In genomic region chr12:6944381-6945186, GRCh38 we compare ENCODE assay signal across 8 cellular contexts. TPM values are rescaled to one million over a fixed set of nuclear protein-coding genes. Genes with fewer than 3 reads are reported as not detected.
DNase-seq lines count a peak whose midpoint lies in the region; ATAC-seq and TF ChIP-seq lines count a peak whose summit lies in the region.

No MANE protein-coding gene starts in this region.

- no peaks in the 10 kb centered on the region for H3K9me3 Mint-ChIP-seq in activated CD4-positive, alpha-beta T cell treated with anti-CD3 and anti-CD28 coated beads for 36 hours (ENCODE audit: low read depth)

- no peaks in the 10 kb centered on the region for H3K27me3 Mint-ChIP-seq in activated CD4-positive, alpha-beta T cell treated with anti-CD3 and anti-CD28 coated beads for 36 hours

- peaks cover 59% of the 10 kb centered on the region for H3K4me1 Mint-ChIP-seq in activated CD4-positive, alpha-beta T cell treated with anti-CD3 and anti-CD28 coated beads for 36 hours

- peaks cover 19% of the 10 kb centered on the region for H3K36me3 Mint-ChIP-seq in activated CD4-positive, alpha-beta T cell treated with anti-CD3 and anti-CD28 coated beads for 36 hours (ENCODE audit: low read depth)

- POLR2A ChIA-PET in activated CD4-positive, alpha-beta T cell treated with anti-CD3 and anti-CD28 coated beads for 36 hours (lab: Charles Lee) = interaction anchor here (0.7 to 5.3 kb wide), 33 partner anchors 8 to 410 kb away, joined by 3 to 142 read pairs (median 6); partner anchors contain the start of genes ATN1, C1RL, CDCA3 and COPS7A

- peak overlapping the region; percentile 88 for H3K4me3 ChIP-seq in AG10803 (ENCODE audit: low read length)

- H3K27ac Mint-ChIP-seq in activated CD4-positive, alpha-beta T cell treated with anti-CD3 and anti-CD28 coated beads for 36 hours = peak overlapping the region; percentile 97

- DNase-seq in AG10803 (ENCODE audit: low read depth) (peak; percentile 92), NCI-H460 (ENCODE audit: extremely low read depth, low read depth) (peak; percentile 88)
- peak; percentile 94 for DNase-seq in activated CD4-positive, alpha-beta T cell treated with anti-CD3 and anti-CD28 coated beads for 36 hours
- DNase-seq in stimulated activated CD4-positive, alpha-beta T cell treated with anti-CD3 and anti-CD28 coated beads, Interleukin-1b, Interleukin-23, amount 100 ng/mL, for 1 hour (ENCODE audit: low read depth in 2 of 2) = peak; percentile 63 to 71

- TF ChIP-seq CTCF in AG10803 (conservative IDR thresholded peaks at IDR 0.05; ENCODE audit: low read length) = peak; percentile 84

- peak; percentile 25 for ATAC-seq in GM19025 (IDR thresholded peaks at IDR 0.05; ENCODE audit: low read depth, unreplicated experiment)
- ATAC-seq in HG03432 (IDR thresholded peaks at IDR 0.05; ENCODE audit: unreplicated experiment) = peak; percentile 38
- ATAC-seq in activated CD4-positive, alpha-beta T cell treated with anti-CD3 and anti-CD28 coated beads for 36 hours = peak; percentile 54

- H3K4me3 Mint-ChIP-seq in activated CD4-positive, alpha-beta T cell treated with anti-CD3 and anti-CD28 coated beads for 36 hours = peak overlapping the region; percentile 81

- intact Hi-C loops in activated CD4-positive, alpha-beta T cell treated with anti-CD3 and anti-CD28 coated beads for 36 hours (cut with DNase I, micrococcal nuclease) = loop anchor here (1.0 to 5.0 kb wide), 12 partner anchors 17 to 337 kb away; partner anchors contain the start of genes C1R (in 2 of the 2), C1RL (in 2 of the 2), EMG1 (in 2 of the 2) and PHB2 (in 2 of the 2)

- no peaks in the 10 kb centered on the region for H3K27me3 ChIP-seq in layer of hippocampus (ENCODE audit: control insufficient read depth, insufficient read depth, low read length)

- CTCF ChIA-PET in activated CD4-positive, alpha-beta T cell treated with anti-CD3 and anti-CD28 coated beads for 36 hours (lab: Charles Lee) = interaction anchor here (0.6 to 11.3 kb wide), 20 partner anchors 9 to 890 kb away, joined by 3 to 237 read pairs (median 4); partner anchors contain the start of genes C1RL, CD4, LPCAT3 and SPSB2

- H3K27ac ChIP-seq in cingulate gyrus (ENCODE audit: low read depth, low read length) (peak overlapping the region; percentile 95), layer of hippocampus (ENCODE audit: low read depth, low read length) (peak overlapping the region; percentile 98)

RNA-seq across cellular contexts. Expression of gene C12orf57, which starts 0.8 kb away (rescaled TPM):
- total RNA-seq in NCI-H460 (2014; rRNA removed; shearing (Covaris generic)) = 127 and 130 TPM in 2 replicates
- 226 and 244 TPM in 2 replicates for polyA plus RNA-seq in NCI-H460 (2014; cell fraction: nucleus; rRNA removed)
- total RNA-seq in activated CD4-positive, alpha-beta T cell treated with anti-CD3 and anti-CD28 coated beads for 36 hours = 100 to 1,000 TPM; 189 to 208 TPM

RNA-seq across cellular contexts. Expression of gene RNU7-1, which starts 1.0 kb away (rescaled TPM):
- not detected in 2 replicates for total RNA-seq in NCI-H460 (2014; rRNA removed; shearing (Covaris generic))
- not detected in 2 replicates for polyA plus RNA-seq in NCI-H460 (2014; cell fraction: nucleus; rRNA removed)
- total RNA-seq in activated CD4-positive, alpha-beta T cell treated with anti-CD3 and anti-CD28 coated beads for 36 hours = not detected

RNA-seq across cellular contexts. Expression of gene PTPN6, which starts 6.6 kb away (rescaled TPM):
- 3.4 and 5.4 TPM in 2 replicates for total RNA-seq in NCI-H460 (2014; rRNA removed; shearing (Covaris generic))
- 13.1 and 13.4 TPM in 2 replicates for polyA plus RNA-seq in NCI-H460 (2014; cell fraction: nucleus; rRNA removed)
- 100 to 1,000 TPM; 335 to 483 TPM for total RNA-seq in activated CD4-positive, alpha-beta T cell treated with anti-CD3 and anti-CD28 coated beads for 36 hours

RNA-seq across cellular contexts. Expression of gene ATN1, which starts 16.8 kb away (rescaled TPM):
- 6.6 and 10.5 TPM in 2 replicates for total RNA-seq in NCI-H460 (2014; rRNA removed; shearing (Covaris generic))
- polyA plus RNA-seq in NCI-H460 (2014; cell fraction: nucleus; rRNA removed) = 10.7 and 20.4 TPM in 2 replicates
- 10 to 100 TPM; 32.2 to 32.4 TPM for total RNA-seq in activated CD4-positive, alpha-beta T cell treated with anti-CD3 and anti-CD28 coated beads for 36 hours

RNA-seq across cellular contexts. Expression of gene PHB2, which starts 25.9 kb away (rescaled TPM):
- total RNA-seq in NCI-H460 (2014; rRNA removed; shearing (Covaris generic)) = 277 and 299 TPM in 2 replicates
- polyA plus RNA-seq in NCI-H460 (2014; cell fraction: nucleus; rRNA removed) = 511 and 519 TPM in 2 replicates
- total RNA-seq in activated CD4-positive, alpha-beta T cell treated with anti-CD3 and anti-CD28 coated beads for 36 hours = 100 to 1,000 TPM; 398 to 502 TPM

Comparison
In these comparisons a context has a peak if more than half of its experiments do, and no peak if none do; other contexts are left out.
1. Peak in every context shown above with its lines: DNase-seq, ATAC-seq, H3K4me3 ChIP-seq and H3K27ac ChIP-seq.
2. RNA of gene PTPN6, which starts 6.6 kb away (total RNA-seq): 335 to 483 TPM in activated CD4-positive, alpha-beta T cell treated with anti-CD3 and anti-CD28 coated beads for 36 hours; 3.4 to 5.4 TPM in NCI-H460; every median in the first group is over 10 times any median in the second.